ENCODE assay signal across 22 cellular contexts in the genomic region with DNA sequence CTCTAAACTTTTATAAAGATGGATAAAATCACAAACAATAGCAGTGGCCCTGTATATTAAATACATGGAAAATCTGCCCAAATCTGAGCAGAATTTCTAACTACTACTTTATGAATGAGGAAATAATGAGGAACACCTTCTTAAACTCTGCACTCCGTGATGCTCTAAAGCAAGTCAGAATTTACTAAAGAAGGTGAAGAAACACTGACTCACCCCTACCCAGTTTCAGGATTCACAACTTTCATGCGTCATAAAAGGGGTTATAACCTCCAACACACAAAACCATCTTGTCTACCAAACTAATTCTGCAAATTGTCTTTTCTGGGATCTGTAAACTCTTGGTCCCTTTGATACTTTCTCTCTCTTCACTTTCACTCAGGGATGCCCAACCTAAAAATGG.
"Had no signal": no experiment of that assay in that cellular context is flagged by ENCODE, and none has a peak within 500 bp of the region (broad histone marks: within the 10 kb centered on the region; RNA-seq: fewer than 3 reads in every experiment).

No MANE protein-coding gene starts in this region.

- H3K36me3 Mint-ChIP-seq: mesothelial cell of epicardium; naive thymus-derived CD4-positive, alpha-beta T cell had no signal

- H3K4me1 ChIP-seq: esophagus squamous epithelium, gastrocnemius medialis, heart right ventricle, left lung, lower lobe of right lung had no signal

- H3K9me3 Mint-ChIP-seq: mesothelial cell of epicardium had no signal

- ATAC-seq: esophagus mucosa; gastrocnemius medialis; heart right ventricle; left cardiac atrium; left lung; left ventricle myocardium superior; lower lobe of right lung; naive thymus-derived CD4-positive, alpha-beta T cell had no signal

- H3K9me3 ChIP-seq: esophagus squamous epithelium, gastrocnemius medialis, heart right ventricle, lower lobe of right lung had no signal

- H3K36me3 ChIP-seq: esophagus squamous epithelium, gastrocnemius medialis, heart right ventricle, left lung, lower lobe of right lung had no signal

- H3K4me3 ChIP-seq: coronary artery, dorsolateral prefrontal cortex, esophagus squamous epithelium, gastrocnemius medialis, heart right ventricle, left lung, lower lobe of right lung had no signal

- H3K4me3 Mint-ChIP-seq: mesothelial cell of epicardium; naive thymus-derived CD4-positive, alpha-beta T cell had no signal

- DNase-seq: dermis blood vessel endothelial cell; dorsolateral prefrontal cortex; effector CD4-positive, alpha-beta T cell; effector memory CD4-positive, alpha-beta T cell; erythroblast; esophagus squamous epithelium; foreskin fibroblast; foreskin melanocyte; gastrocnemius medialis; glutamatergic neuron; head of caudate nucleus; heart right ventricle; hippocampal formation; left cardiac atrium; left lung; left ventricle myocardium superior; lower lobe of right lung; mesenchymal stem cell; naive thymus-derived CD4-positive, alpha-beta T cell had no signal

- H3K4me1 Mint-ChIP-seq: mesothelial cell of epicardium; naive thymus-derived CD4-positive, alpha-beta T cell had no signal

- H3K27me3 Mint-ChIP-seq: naive thymus-derived CD4-positive, alpha-beta T cell had no signal

- H3K27ac Mint-ChIP-seq: mesothelial cell of epicardium; naive thymus-derived CD4-positive, alpha-beta T cell had no signal
